ENCODE assay signal across 11 cellular contexts in genomic region chr1:13751458-13751871, GRCh38.
DNase-seq lines count a peak whose midpoint lies in the region; ATAC-seq and TF ChIP-seq lines count a peak whose summit lies in the region.
"Had no signal": no experiment of that assay in that cellular context is flagged by ENCODE, and none has a peak within 500 bp of the region (broad histone marks: within the 10 kb centered on the region; RNA-seq: fewer than 3 reads in every experiment).

No MANE protein-coding gene starts in this region.

- H3K4me3 ChIP-seq in AG04449 (ENCODE audit: low read depth, low read length) (peak overlapping the region; percentile 28; the same call in 1 of the 2 replicates), OCI-LY3 (ENCODE audit: low read length) (peak overlapping the region; percentile 97)

- H2AFZ ChIP-seq in OCI-LY3 (ENCODE audit: low read depth, low read length) = no peak overlapping the region

- peak overlapping the region; percentile 80; the same call in 1 of the 2 replicates for H3K9ac ChIP-seq in OCI-LY3 (ENCODE audit: low read length)

- H3K9me3 ChIP-seq in OCI-LY3 (ENCODE audit: insufficient read depth, low read length) = no peaks in the 10 kb centered on the region
- H3K9me3 ChIP-seq: left lung, SJSA1 had no signal

- CTCF ChIA-PET in AG04449 (lab: Yijun Ruan, JAX) = interaction anchor here (0.8 to 2.3 kb wide), 4 partner anchors 25 to 44 kb away, joined by 3 to 10 read pairs (median 3); no protein-coding TSS in a partner anchor

- TF ChIP-seq CTCF in AG04449 (IDR thresholded peaks at IDR 0.05; ENCODE audit: insufficient read depth, low read length, missing control alignments) (no peak), OCI-LY3 (IDR thresholded peaks at IDR 0.05; ENCODE audit: low read depth, low read length) (no peak)

- H3K4me1 ChIP-seq in OCI-LY3 (ENCODE audit: low read length) = peaks cover 56% of the 10 kb centered on the region

- H3K27ac ChIP-seq in OCI-LY3 (ENCODE audit: low read length) = no peak overlapping the region
- H3K27ac ChIP-seq: left lung, SJSA1 had no signal

- H3K36me3 ChIP-seq in OCI-LY3 (replicated peaks; ENCODE audit: low read depth, low read length) = peaks cover 43% of the 10 kb centered on the region

- peak; percentile 42 for ATAC-seq in GM18511 (IDR thresholded peaks at IDR 0.05; ENCODE audit: unreplicated experiment)
- ATAC-seq in HG03139 (IDR thresholded peaks at IDR 0.05; ENCODE audit: unreplicated experiment) = no peak
- ATAC-seq: left lung had no signal

- peaks cover 80% of the 10 kb centered on the region for H4K20me1 ChIP-seq in OCI-LY3 (ENCODE audit: insufficient read depth, low read length)

- POLR2A ChIA-PET in AG04449 (lab: Yijun Ruan, JAX) = interaction anchor here (1.1 kb wide), 1 partner anchor 40 kb away, joined by 3 read pairs; no protein-coding TSS in a partner anchor

- no peaks in the 10 kb centered on the region for H3K27me3 ChIP-seq in OCI-LY3 (ENCODE audit: low read depth, low read length)
- H3K27me3 ChIP-seq: left lung, SJSA1 had no signal

- DNase-seq in AG04449 (ENCODE audit: low read depth, low spot score) = no peak
- DNase-seq in foreskin melanocyte = peak; percentile 76
- no peak for DNase-seq in central memory CD4-positive, alpha-beta T cell
- DNase-seq in activated gamma-delta T cell treated with Interleukin-2 at 50 U/mL for 16 hours = no peak
- no peak for DNase-seq in middle frontal gyrus (ENCODE audit: extremely low spot score, low spot score)
- DNase-seq: left lung, NCI-H1436 had no signal

- H3K79me2 ChIP-seq in OCI-LY3 (ENCODE audit: low read length) = peaks cover 93% of the 10 kb centered on the region

- H3K4me2 ChIP-seq in OCI-LY3 (ENCODE audit: low read length) = peak overlapping the region; percentile 61
